In the genomic region with DNA sequence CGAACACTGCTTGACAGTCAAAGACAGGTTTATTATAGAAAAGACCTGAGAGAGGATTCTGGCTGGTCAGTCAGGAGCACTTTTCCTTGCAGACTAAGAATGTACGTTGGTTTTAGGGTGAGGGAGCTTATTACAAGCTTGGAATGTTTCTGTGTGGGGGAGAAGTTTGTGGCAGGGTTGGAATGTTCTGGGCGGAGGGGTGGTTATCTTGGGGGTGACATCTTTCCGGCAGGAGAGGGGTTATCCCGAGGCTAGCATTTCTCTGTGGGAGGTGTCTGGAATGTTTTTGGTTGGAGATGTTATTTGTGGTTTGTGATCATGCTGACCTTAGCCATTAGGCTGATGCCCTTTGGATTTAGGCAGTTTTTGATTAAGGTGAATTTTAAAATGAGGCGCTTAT, we compare ENCODE assay signal across 17 cellular contexts.
DNase-seq lines count a peak whose midpoint lies in the region; ATAC-seq, FAIRE-seq and TF ChIP-seq lines count a peak whose summit lies in the region.
"Had no signal": no experiment of that assay in that cellular context is flagged by ENCODE, and none has a peak within 500 bp of the region (broad histone marks: within the 10 kb centered on the region; RNA-seq: fewer than 3 reads in every experiment).

No MANE protein-coding gene starts in this region.

- H3K36me3 ChIP-seq in adipocyte (ENCODE audit: control insufficient read depth, insufficient read depth, low read length, severe bottlenecking), result peaks cover 27% of the 10 kb centered on the region

- H3K4me3 ChIP-seq in adipocyte (ENCODE audit: low read length) (peak overlapping the region; percentile 7), coronary artery (no peak overlapping the region)
- H3K4me3 ChIP-seq: BLaER1 treated with 17β-estradiol and CSF1 and Interleukin-3, amounts not matched to agents 10 nM and 100 nM; GM12878 had no signal

- H3K9ac ChIP-seq in adipocyte (ENCODE audit: low read length), result no peak overlapping the region
- H3K9ac ChIP-seq: BLaER1 treated with 17β-estradiol and CSF1 and Interleukin-3, amounts not matched to agents 10 nM and 100 nM had no signal

- no peaks in the 10 kb centered on the region for H3K27me3 ChIP-seq in adipocyte (replicated peaks; ENCODE audit: control insufficient read depth, insufficient read depth, low read length)
- H3K27me3 ChIP-seq: BLaER1 treated with 17β-estradiol and CSF1 and Interleukin-3, amounts not matched to agents 10 nM and 100 nM had no signal

- no peak for TF ChIP-seq CTCF in coronary artery (IDR thresholded peaks at IDR 0.05)

- no peaks in the 10 kb centered on the region for H3K4me1 ChIP-seq in adipocyte (ENCODE audit: control insufficient read depth, insufficient read depth, low read length)
- H3K4me1 ChIP-seq: BLaER1 treated with 17β-estradiol and CSF1 and Interleukin-3, amounts not matched to agents 10 nM and 100 nM had no signal

- H3K27ac ChIP-seq in coronary artery, result no peak overlapping the region
- H3K27ac ChIP-seq: BLaER1 treated with 17β-estradiol and CSF1 and Interleukin-3, amounts not matched to agents 10 nM and 100 nM; HL-60 had no signal

- ATAC-seq in left ventricle myocardium superior (no peak), GM18909 (IDR thresholded peaks at IDR 0.05; ENCODE audit: poor library complexity, unreplicated experiment) (no peak)
- ATAC-seq: GM12878 had no signal

- peaks cover 56% of the 10 kb centered on the region for H3K9me3 ChIP-seq in adipocyte (ENCODE audit: control insufficient read depth, low read length)

- DNase-seq in EL (peak; percentile 6), adipocyte (ENCODE audit: low read depth) (no peak), kidney tubule cell (ENCODE audit: low spot score) (peak; percentile 39), urothelium cell line (ENCODE audit: low spot score) (peak; percentile 5), left ventricle myocardium superior (no peak), coronary artery (ENCODE audit: low spot score) (no peak)
- DNase-seq: 8988T; AML-193; CD4-positive, CD25-positive, alpha-beta regulatory T cell; DMS53; HCEC 1CT; HFFc6 had no signal

- intact Hi-C loops in left ventricle myocardium superior (cut with micrococcal nuclease), result no loop called here

- no peak for FAIRE-seq in urothelium cell line (lab: Jason Lieb, UNC)
- FAIRE-seq: GM12878, GM18507 had no signal

Comparison
In these comparisons a context has a peak if more than half of its experiments do, and no peak if none do; other contexts are left out.
1. DNase-seq: peak in EL (single experiment), kidney tubule cell (single experiment) and urothelium cell line (single experiment); none in adipocyte (single experiment), left ventricle myocardium superior (single experiment) and coronary artery (single experiment).